4 cellular contexts compared by ENCODE assay signal in the genomic region with DNA sequence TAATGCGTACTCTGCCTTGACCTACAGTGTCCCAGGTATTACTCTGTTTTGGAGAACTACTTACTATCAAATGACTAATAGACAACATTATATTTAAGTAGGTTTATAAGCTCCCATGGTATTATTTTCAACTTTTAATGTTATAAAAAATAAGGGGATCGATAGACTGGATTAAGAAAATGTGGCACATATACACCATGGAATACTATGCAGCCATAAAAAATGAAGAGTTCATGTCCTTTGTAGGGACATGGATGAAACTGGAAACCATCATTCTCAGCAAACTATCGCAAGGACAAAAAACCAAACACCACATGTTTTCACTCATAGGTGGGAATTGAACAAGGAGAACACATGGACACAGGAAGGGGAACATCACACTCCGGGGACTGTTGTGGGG. TPM values are rescaled to one million over a fixed set of nuclear protein-coding genes. Genes with fewer than 3 reads are reported as not detected.
"Had no signal": no experiment of that assay in that cellular context is flagged by ENCODE, and none has a peak within 500 bp of the region (broad histone marks: within the 10 kb centered on the region; RNA-seq: fewer than 3 reads in every experiment).

No MANE protein-coding gene starts in this region.

RNA-seq across cellular contexts. Expression of gene RHCE, which starts 40.2 kb away (rescaled TPM):
- total RNA-seq: subcutaneous adipose tissue, thoracic aorta, transverse colon, vagina had no signal
